In the genomic region with DNA sequence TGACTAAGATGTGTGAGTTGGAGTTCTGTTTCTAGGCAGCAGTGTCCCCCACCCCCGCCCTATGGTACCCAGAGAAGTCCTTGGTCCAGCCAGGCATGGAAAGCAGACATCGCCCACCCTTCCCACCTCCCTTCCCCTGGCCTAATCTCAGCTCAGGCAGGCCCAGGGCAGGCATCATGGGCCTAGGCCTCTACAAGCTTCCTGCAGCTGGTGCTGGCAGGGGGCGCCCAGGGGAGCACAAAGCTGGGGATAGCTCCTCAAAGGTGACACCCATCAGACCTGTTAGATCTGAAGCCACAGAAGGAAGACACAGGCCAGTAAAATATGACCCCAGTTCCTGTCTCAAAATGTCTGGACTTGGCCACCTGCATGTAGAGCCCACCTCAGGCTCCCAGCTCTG, we compare ENCODE assay signal across 15 cellular contexts. TPM values are rescaled to one million over a fixed set of nuclear protein-coding genes. Genes with fewer than 3 reads are reported as not detected.
A peak's percentile ranks its signal among the peaks of the same experiment; 100 is the strongest.
DNase-seq lines count a peak whose midpoint lies in the region; ATAC-seq and TF ChIP-seq lines count a peak whose summit lies in the region.
"Had no signal": no experiment of that assay in that cellular context is flagged by ENCODE, and none has a peak within 500 bp of the region (broad histone marks: within the 10 kb centered on the region; RNA-seq: fewer than 3 reads in every experiment).

No MANE protein-coding gene starts in this region.

- peak; percentile 44 for DNase-seq in activated effector memory CD4-positive, alpha-beta T cell treated with anti-CD3 and anti-CD28 coated beads, Interleukin-2, amount 50 U/mL, for 16 hours
- no peak for DNase-seq in activated effector memory CD4-positive, alpha-beta T cell treated with Interleukin-2 at 50 U/mL for 16 hours
- peak; percentile 28 for DNase-seq in WERI-Rb-1
- no peak for DNase-seq in neural crest cell (ENCODE audit: low read depth, low spot score)
- no peak for DNase-seq in stimulated activated naive CD4-positive, alpha-beta T cell (lab: John Stamatoyannopoulos, UW)
- DNase-seq: ACHN; BE2C; CD4-positive, alpha-beta memory T cell; DMS79; H7 had no signal

- H3K4me3 Mint-ChIP-seq in neural crest cell: no peak overlapping the region
- H3K4me3 Mint-ChIP-seq: CD4-positive, alpha-beta memory T cell had no signal

- no peak overlapping the region for H3K4me3 ChIP-seq in WERI-Rb-1 (ENCODE audit: low read depth, low read length)
- H3K4me3 ChIP-seq: GM12878 had no signal

- TF ChIP-seq CTCF in WERI-Rb-1 (IDR thresholded peaks at IDR 0.05; ENCODE audit: low read depth, low read length) (0 out of 2 replicates have a peak, but pooled peaks have one; percentile 2), neural crest cell (conservative IDR thresholded peaks at IDR 0.05) (no peak)

- no peaks in the 10 kb centered on the region for H3K36me3 Mint-ChIP-seq in neural crest cell (ENCODE audit: low read depth)
- H3K36me3 Mint-ChIP-seq: CD4-positive, alpha-beta memory T cell had no signal

- H3K9me3 ChIP-seq in WERI-Rb-1 (ENCODE audit: severe bottlenecking): peaks cover 13% of the 10 kb centered on the region
- H3K9me3 ChIP-seq: BE2C had no signal

- ATAC-seq in HG03521 (IDR thresholded peaks at IDR 0.05; ENCODE audit: unreplicated experiment) (no peak), HG03025 (IDR thresholded peaks at IDR 0.05; ENCODE audit: low FRiP score, unreplicated experiment) (no peak)
- ATAC-seq: GM12878, HepG2 had no signal

- peaks cover 3% of the 10 kb centered on the region for H3K9me3 Mint-ChIP-seq in neural crest cell

- H3K27me3 ChIP-seq in WERI-Rb-1 (ENCODE audit: insufficient read depth, low read depth, severe bottlenecking): no peaks in the 10 kb centered on the region
- H3K27me3 ChIP-seq: BE2C had no signal

- peak overlapping the region; percentile 9 for H3K27ac Mint-ChIP-seq in neural crest cell (ENCODE audit: unreplicated experiment)
- H3K27ac Mint-ChIP-seq: CD4-positive, alpha-beta memory T cell had no signal

- no peaks in the 10 kb centered on the region for H3K27me3 Mint-ChIP-seq in neural crest cell (ENCODE audit: low read depth)

- peaks cover 3% of the 10 kb centered on the region for H3K4me1 Mint-ChIP-seq in neural crest cell
- H3K4me1 Mint-ChIP-seq: CD4-positive, alpha-beta memory T cell had no signal

- no peaks in the 10 kb centered on the region for H3K36me3 ChIP-seq in WERI-Rb-1
- H3K36me3 ChIP-seq: BE2C had no signal

- no peak overlapping the region for H3K27ac ChIP-seq in WERI-Rb-1
- H3K27ac ChIP-seq: C4-2B had no signal

RNA-seq across cellular contexts. Expression of a gene that starts 18.9 kb away (rescaled TPM):
- total RNA-seq in neural crest cell: 1.3 TPM in 2 replicates
- total RNA-seq: CD4-positive, alpha-beta memory T cell had no signal

Comparison
In these comparisons a context has a peak if more than half of its experiments do, and no peak if none do; other contexts are left out.
1. DNase-seq: peak in activated effector memory CD4-positive, alpha-beta T cell treated with anti-CD3 and anti-CD28 coated beads, Interleukin-2, amount 50 U/mL, for 16 hours (single experiment) and WERI-Rb-1 (single experiment); none in activated effector memory CD4-positive, alpha-beta T cell treated with Interleukin-2 at 50 U/mL for 16 hours (single experiment), neural crest cell (single experiment) and stimulated activated naive CD4-positive, alpha-beta T cell (0 of 6).